ENCODE assay signal across 20 cellular contexts in the genomic region with DNA sequence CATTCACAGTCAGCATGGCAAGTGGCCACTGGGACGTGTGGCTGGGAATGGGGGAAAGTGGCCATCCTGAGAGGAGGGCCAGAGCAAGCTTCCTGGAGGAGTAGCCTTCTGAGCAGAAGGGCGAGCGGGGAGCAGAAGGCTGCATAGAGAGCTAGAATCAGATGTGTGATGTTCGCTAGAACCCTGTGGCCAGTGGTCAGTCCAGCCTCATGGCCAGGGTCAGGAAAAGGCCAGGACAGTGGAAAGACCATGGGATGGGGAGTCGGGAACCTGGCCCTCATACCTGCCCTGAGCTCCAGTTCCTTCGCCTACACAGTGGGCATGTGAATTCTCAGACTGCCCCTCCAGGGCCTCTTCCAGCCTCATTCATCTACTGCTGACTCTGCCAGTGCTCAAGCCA.
DNase-seq lines count a peak whose midpoint lies in the region; ATAC-seq and TF ChIP-seq lines count a peak whose summit lies in the region.
"Had no signal": no experiment of that assay in that cellular context is flagged by ENCODE, and none has a peak within 500 bp of the region (broad histone marks: within the 10 kb centered on the region; RNA-seq: fewer than 3 reads in every experiment).

No MANE protein-coding gene starts in this region.

- H3K9ac ChIP-seq in endodermal cell (ENCODE audit: extremely low read depth, low read length, poor library complexity, severe bottlenecking), result no peak overlapping the region

- no peak for DNase-seq in activated T-cell treated with anti-CD3 and anti-CD28 coated beads, Interleukin-2, amount 50 U/mL, for 24 hours
- DNase-seq in activated T-cell treated with anti-CD3 and anti-CD28 coated beads, Interleukin-2, amount 50 U/mL, for 48 hours, result no peak
- DNase-seq in RWPE2 (ENCODE audit: low spot score) (no peak), endodermal cell (no peak), spleen (peak; percentile 59), ovary (no peak)
- DNase-seq: AML-193, MG63, NCI-H1417 treated with DMSO at 0.1 percent for 48 hours, NCI-H187, NCI-H446 treated with DMSO at 0.1 percent for 48 hours, NCI-H526 treated with DMSO at 0.1 percent for 48 hours, SHP77 treated with DMSO at 0.1 percent for 48 hours had no signal

- no peak for TF ChIP-seq CTCF in RWPE2 (IDR thresholded peaks at IDR 0.05; ENCODE audit: poor library complexity, severe bottlenecking)
- TF ChIP-seq CTCF in endodermal cell (conservative IDR thresholded peaks at IDR 0.05), result no peak
- no peak for TF ChIP-seq CTCF in spleen (IDR thresholded peaks at IDR 0.05 in 8 of 11, conservative IDR thresholded peaks at IDR 0.05 in 3 of 11)
- TF ChIP-seq CTCF in ovary (IDR thresholded peaks at IDR 0.05), result no peak

- H3K36me3 Mint-ChIP-seq in activated T-cell treated with anti-CD3 and anti-CD28 coated beads, Interleukin-2, amount 50 U/mL, for 24 hours (ENCODE audit: low read depth), result peaks cover 35% of the 10 kb centered on the region
- H3K36me3 Mint-ChIP-seq in endodermal cell (ENCODE audit: low read depth), result no peaks in the 10 kb centered on the region

- no peaks in the 10 kb centered on the region for H3K9me3 ChIP-seq in RWPE2 (ENCODE audit: severe bottlenecking)
- no peaks in the 10 kb centered on the region for H3K9me3 ChIP-seq in endodermal cell (ENCODE audit: control insufficient read depth, low read length)
- H3K9me3 ChIP-seq in spleen, result no peaks in the 10 kb centered on the region
- H3K9me3 ChIP-seq in ovary, result no peaks in the 10 kb centered on the region
- H3K9me3 ChIP-seq: MG63 had no signal

- intact Hi-C loops in spleen (cut with DNase I; ENCODE audit: low total_unique reads) (no loop called here), ovary (cut with DNase I) (no loop called here)

- H3K27me3 ChIP-seq in RWPE2 (ENCODE audit: insufficient read depth, poor library complexity, severe bottlenecking), result no peaks in the 10 kb centered on the region
- H3K27me3 ChIP-seq in endodermal cell (ENCODE audit: control insufficient read depth, insufficient read depth, low read length, poor library complexity, severe bottlenecking), result no peaks in the 10 kb centered on the region
- no peaks in the 10 kb centered on the region for H3K27me3 ChIP-seq in spleen (replicated peaks in 1 of 7)
- H3K27me3 ChIP-seq in ovary, result no peaks in the 10 kb centered on the region
- H3K27me3 ChIP-seq: MG63 had no signal

- no peak for TF ChIP-seq EP300 in ovary (IDR thresholded peaks at IDR 0.05)

- no peaks in the 10 kb centered on the region for H3K9me3 Mint-ChIP-seq in activated T-cell treated with anti-CD3 and anti-CD28 coated beads, Interleukin-2, amount 50 U/mL, for 24 hours
- H3K9me3 Mint-ChIP-seq in endodermal cell, result no peaks in the 10 kb centered on the region

- H3K4me3 ChIP-seq in RWPE2 (ENCODE audit: severe bottlenecking), result no peak overlapping the region
- H3K4me3 ChIP-seq in endodermal cell (ENCODE audit: low read length), result no peak overlapping the region
- no peak overlapping the region for H3K4me3 ChIP-seq in spleen
- H3K4me3 ChIP-seq in ovary, result no peak overlapping the region
- H3K4me3 ChIP-seq: K562, MG63, SK-N-MC had no signal

- 88 to 93% methylated on average over 6 of the region's 6 CpGs for WGBS in endodermal cell (ENCODE audit: insufficient coverage in 1 of 2, insufficient read length in 1 of 2), 2 experiments
- 91 to 96% (median 95%) methylated on average over 6 of the region's 6 CpGs for WGBS in spleen, 5 donors
- WGBS in ovary, 3 donors, result 95 to 96% (median 95%) methylated on average over 6 of the region's 6 CpGs

- H3K36me3 ChIP-seq in RWPE2 (ENCODE audit: low read depth) (no peaks in the 10 kb centered on the region), endodermal cell (ENCODE audit: control insufficient read depth, insufficient read depth, low read length) (no peaks in the 10 kb centered on the region), spleen (peaks cover 0 to 65% (median 0%) of the 10 kb centered on the region in 6 donors), ovary (no peaks in the 10 kb centered on the region)
- H3K36me3 ChIP-seq: MG63 had no signal

- no peaks in the 10 kb centered on the region for H3K4me1 Mint-ChIP-seq in activated T-cell treated with anti-CD3 and anti-CD28 coated beads, Interleukin-2, amount 50 U/mL, for 24 hours (ENCODE audit: low read depth)
- peaks cover 8% of the 10 kb centered on the region for H3K4me1 Mint-ChIP-seq in endodermal cell

- H3K4me3 Mint-ChIP-seq in activated T-cell treated with anti-CD3 and anti-CD28 coated beads, Interleukin-2, amount 50 U/mL, for 24 hours, result no peak overlapping the region
- H3K4me3 Mint-ChIP-seq in endodermal cell, result no peak overlapping the region

- H3K27ac Mint-ChIP-seq in activated T-cell treated with anti-CD3 and anti-CD28 coated beads, Interleukin-2, amount 50 U/mL, for 24 hours, result peak overlapping the region; percentile 30
- peak overlapping the region; percentile 60 for H3K27ac Mint-ChIP-seq in endodermal cell

- H3K4me1 ChIP-seq in RWPE2 (ENCODE audit: insufficient read depth, poor library complexity, severe bottlenecking) (no peaks in the 10 kb centered on the region), endodermal cell (ENCODE audit: control insufficient read depth, insufficient read depth, low read length) (no peaks in the 10 kb centered on the region), spleen (peaks cover 0 to 8% (median 3%) of the 10 kb centered on the region in 6 donors), ovary (ENCODE audit: insufficient read depth) (peaks cover 3% of the 10 kb centered on the region)

- H3K27ac ChIP-seq in RWPE2 (ENCODE audit: poor library complexity, severe bottlenecking), result no peak overlapping the region
- no peak overlapping the region for H3K27ac ChIP-seq in endodermal cell (ENCODE audit: low read depth, low read length)
- no peak overlapping the region for H3K27ac ChIP-seq in spleen
- no peak overlapping the region for H3K27ac ChIP-seq in ovary
- H3K27ac ChIP-seq: C4-2B, HL-60, SK-N-MC had no signal

- no peaks in the 10 kb centered on the region for H3K27me3 Mint-ChIP-seq in activated T-cell treated with anti-CD3 and anti-CD28 coated beads, Interleukin-2, amount 50 U/mL, for 24 hours
- H3K27me3 Mint-ChIP-seq in endodermal cell (ENCODE audit: insufficient read depth), result no peaks in the 10 kb centered on the region

- ATAC-seq in RWPE2 (ENCODE audit: low read depth) (peak; percentile 14; the same call in 1 of the 3 replicates), HG03432 (IDR thresholded peaks at IDR 0.05; ENCODE audit: unreplicated experiment) (no peak), GM21360 (IDR thresholded peaks at IDR 0.05; ENCODE audit: unreplicated experiment) (no peak)
- ATAC-seq: HepG2, K562 had no signal

- TF ChIP-seq POLR2A in spleen (IDR thresholded peaks at IDR 0.05) (no peak), ovary (IDR thresholded peaks at IDR 0.05) (no peak)
